In the genomic region with DNA sequence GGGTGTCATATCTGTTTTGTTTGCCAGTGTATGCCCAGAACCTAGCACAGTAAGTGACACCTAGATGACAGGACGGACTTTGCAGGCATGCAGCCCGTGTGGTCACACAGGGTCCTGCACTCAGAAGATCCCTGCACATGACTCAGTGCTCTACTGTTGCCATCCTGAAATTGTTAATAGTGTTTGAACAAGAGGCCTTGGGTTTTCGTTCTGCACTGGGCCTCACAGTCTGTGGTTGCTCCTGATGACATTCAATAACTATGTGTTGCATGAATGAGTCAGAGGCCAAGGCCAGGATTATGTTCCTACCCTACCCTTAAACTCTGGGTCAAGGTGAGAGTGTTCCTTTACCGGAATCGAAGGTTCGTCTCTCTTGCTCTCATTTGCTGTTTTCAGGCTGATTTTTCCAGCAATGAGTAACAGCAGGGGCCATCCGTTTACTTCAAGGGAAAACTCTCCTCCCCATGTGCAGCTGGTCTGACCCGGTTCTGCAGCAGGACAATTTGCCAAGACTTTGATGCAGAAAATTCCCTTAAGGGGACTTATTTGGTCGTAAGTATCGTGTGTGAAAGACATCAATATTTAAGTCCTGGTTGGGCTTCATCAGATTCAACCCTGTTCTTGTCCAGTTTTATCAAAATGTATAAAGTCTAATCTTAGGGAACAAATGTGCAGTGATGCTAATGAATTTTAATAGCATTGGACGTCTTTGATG, we compare ENCODE assay signal across 1 cellular context.
TF ChIP-seq lines count a peak whose summit lies in the region.

No MANE protein-coding gene starts in this region.

TF ChIP-seq in HepG2, 621 proteins besides CTCF, POLR2A, EP300 and RAD21 (continues in another document):
- TF ChIP-seq, protein P1, sequence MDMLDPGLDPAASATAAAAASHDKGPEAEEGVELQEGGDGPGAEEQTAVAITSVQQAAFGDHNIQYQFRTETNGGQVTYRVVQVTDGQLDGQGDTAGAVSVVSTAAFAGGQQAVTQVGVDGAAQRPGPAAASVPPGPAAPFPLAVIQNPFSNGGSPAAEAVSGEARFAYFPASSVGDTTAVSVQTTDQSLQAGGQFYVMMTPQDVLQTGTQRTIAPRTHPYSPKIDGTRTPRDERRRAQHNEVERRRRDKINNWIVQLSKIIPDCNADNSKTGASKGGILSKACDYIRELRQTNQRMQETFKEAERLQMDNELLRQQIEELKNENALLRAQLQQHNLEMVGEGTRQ (IDR thresholded peaks at IDR 0.05; ENCODE audit: low read depth, low read length) = peak; percentile 76
- TF ChIP-seq, protein P1 (CRISPR knock-in tag; IDR thresholded peaks at IDR 0.05; ENCODE audit: borderline replicate concordance) = peak; percentile 65; the same call in 1 of the 2 replicates
- TF ChIP-seq, protein P2, sequence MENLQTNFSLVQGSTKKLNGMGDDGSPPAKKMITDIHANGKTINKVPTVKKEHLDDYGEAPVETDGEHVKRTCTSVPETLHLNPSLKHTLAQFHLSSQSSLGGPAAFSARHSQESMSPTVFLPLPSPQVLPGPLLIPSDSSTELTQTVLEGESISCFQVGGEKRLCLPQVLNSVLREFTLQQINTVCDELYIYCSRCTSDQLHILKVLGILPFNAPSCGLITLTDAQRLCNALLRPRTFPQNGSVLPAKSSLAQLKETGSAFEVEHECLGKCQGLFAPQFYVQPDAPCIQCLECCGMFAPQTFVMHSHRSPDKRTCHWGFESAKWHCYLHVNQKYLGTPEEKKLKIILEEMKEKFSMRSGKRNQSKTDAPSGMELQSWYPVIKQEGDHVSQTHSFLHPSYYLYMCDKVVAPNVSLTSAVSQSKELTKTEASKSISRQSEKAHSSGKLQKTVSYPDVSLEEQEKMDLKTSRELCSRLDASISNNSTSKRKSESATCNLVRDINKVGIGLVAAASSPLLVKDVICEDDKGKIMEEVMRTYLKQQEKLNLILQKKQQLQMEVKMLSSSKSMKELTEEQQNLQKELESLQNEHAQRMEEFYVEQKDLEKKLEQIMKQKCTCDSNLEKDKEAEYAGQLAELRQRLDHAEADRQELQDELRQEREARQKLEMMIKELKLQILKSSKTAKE (CRISPR knock-in tag; IDR thresholded peaks at IDR 0.05; ENCODE audit: borderline replicate concordance) = peak; percentile 95
- TF ChIP-seq ZNF326 (CRISPR knock-in tag; IDR thresholded peaks at IDR 0.05; ENCODE audit: borderline replicate concordance) (no peak), ZNF17 (CRISPR knock-in tag; IDR thresholded peaks at IDR 0.05) (no peak), RCOR2 (CRISPR knock-in tag; IDR thresholded peaks at IDR 0.05) (peak; percentile 98), ZNF557 (CRISPR knock-in tag; IDR thresholded peaks at IDR 0.05) (peak; percentile 79; the same call in 1 of the 2 replicates), AKAP8 (CRISPR knock-in tag; IDR thresholded peaks at IDR 0.05) (peak; percentile 87), ZSCAN9 (CRISPR knock-in tag; IDR thresholded peaks at IDR 0.05; ENCODE audit: borderline replicate concordance) (peak; percentile 93), ZNF709 (CRISPR knock-in tag; IDR thresholded peaks at IDR 0.05) (peak; percentile 58; the same call in 1 of the 2 replicates), NFE2L2 (IDR thresholded peaks at IDR 0.05; ENCODE audit: low read length) (peak; percentile 45; the same call in 1 of the 2 replicates), MED1 (CRISPR knock-in tag; IDR thresholded peaks at IDR 0.05) (peak; percentile 99), FOXJ3 (CRISPR knock-in tag; IDR thresholded peaks at IDR 0.05; ENCODE audit: borderline replicate concordance) (peak; percentile 95), ZNF251 (CRISPR knock-in tag; IDR thresholded peaks at IDR 0.05) (no peak), FOSL2 (CRISPR knock-in tag; IDR thresholded peaks at IDR 0.05) (peak; percentile 100), TSC22D2 (CRISPR knock-in tag; IDR thresholded peaks at IDR 0.05; ENCODE audit: borderline replicate concordance) (peak; percentile 55; the same call in 1 of the 2 replicates), RBAK (CRISPR knock-in tag; IDR thresholded peaks at IDR 0.05) (no peak), SNAPC2 (CRISPR knock-in tag; IDR thresholded peaks at IDR 0.05) (peak; percentile 87; the same call in 1 of the 2 replicates), MXD4 (CRISPR knock-in tag; IDR thresholded peaks at IDR 0.05) (peak; percentile 68), KAT7 (CRISPR knock-in tag; IDR thresholded peaks at IDR 0.05; ENCODE audit: borderline replicate concordance) (peak; percentile 94), ZNF34 (CRISPR knock-in tag; IDR thresholded peaks at IDR 0.05; ENCODE audit: borderline replicate concordance) (0 out of 2 replicates have a peak, but pooled peaks have one; percentile 82), ZFP82 (CRISPR knock-in tag; IDR thresholded peaks at IDR 0.05; ENCODE audit: borderline replicate concordance) (no peak)
- TF ChIP-seq, protein P3, sequence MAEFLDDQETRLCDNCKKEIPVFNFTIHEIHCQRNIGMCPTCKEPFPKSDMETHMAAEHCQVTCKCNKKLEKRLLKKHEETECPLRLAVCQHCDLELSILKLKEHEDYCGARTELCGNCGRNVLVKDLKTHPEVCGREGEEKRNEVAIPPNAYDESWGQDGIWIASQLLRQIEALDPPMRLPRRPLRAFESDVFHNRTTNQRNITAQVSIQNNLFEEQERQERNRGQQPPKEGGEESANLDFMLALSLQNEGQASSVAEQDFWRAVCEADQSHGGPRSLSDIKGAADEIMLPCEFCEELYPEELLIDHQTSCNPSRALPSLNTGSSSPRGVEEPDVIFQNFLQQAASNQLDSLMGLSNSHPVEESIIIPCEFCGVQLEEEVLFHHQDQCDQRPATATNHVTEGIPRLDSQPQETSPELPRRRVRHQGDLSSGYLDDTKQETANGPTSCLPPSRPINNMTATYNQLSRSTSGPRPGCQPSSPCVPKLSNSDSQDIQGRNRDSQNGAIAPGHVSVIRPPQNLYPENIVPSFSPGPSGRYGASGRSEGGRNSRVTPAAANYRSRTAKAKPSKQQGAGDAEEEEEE (CRISPR knock-in tag; IDR thresholded peaks at IDR 0.05; ENCODE audit: borderline replicate concordance) = no peak; the same call in 1 of the 2 replicates
- TF ChIP-seq, protein P4, sequence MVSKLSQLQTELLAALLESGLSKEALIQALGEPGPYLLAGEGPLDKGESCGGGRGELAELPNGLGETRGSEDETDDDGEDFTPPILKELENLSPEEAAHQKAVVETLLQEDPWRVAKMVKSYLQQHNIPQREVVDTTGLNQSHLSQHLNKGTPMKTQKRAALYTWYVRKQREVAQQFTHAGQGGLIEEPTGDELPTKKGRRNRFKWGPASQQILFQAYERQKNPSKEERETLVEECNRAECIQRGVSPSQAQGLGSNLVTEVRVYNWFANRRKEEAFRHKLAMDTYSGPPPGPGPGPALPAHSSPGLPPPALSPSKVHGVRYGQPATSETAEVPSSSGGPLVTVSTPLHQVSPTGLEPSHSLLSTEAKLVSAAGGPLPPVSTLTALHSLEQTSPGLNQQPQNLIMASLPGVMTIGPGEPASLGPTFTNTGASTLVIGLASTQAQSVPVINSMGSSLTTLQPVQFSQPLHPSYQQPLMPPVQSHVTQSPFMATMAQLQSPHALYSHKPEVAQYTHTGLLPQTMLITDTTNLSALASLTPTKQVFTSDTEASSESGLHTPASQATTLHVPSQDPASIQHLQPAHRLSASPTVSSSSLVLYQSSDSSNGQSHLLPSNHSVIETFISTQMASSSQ (IDR thresholded peaks at IDR 0.05; ENCODE audit: low read depth) = peak; percentile 88
- TF ChIP-seq, protein P4 (CRISPR knock-in tag; IDR thresholded peaks at IDR 0.05; ENCODE audit: borderline replicate concordance) = peak; percentile 98
- TF ChIP-seq, protein P5, sequence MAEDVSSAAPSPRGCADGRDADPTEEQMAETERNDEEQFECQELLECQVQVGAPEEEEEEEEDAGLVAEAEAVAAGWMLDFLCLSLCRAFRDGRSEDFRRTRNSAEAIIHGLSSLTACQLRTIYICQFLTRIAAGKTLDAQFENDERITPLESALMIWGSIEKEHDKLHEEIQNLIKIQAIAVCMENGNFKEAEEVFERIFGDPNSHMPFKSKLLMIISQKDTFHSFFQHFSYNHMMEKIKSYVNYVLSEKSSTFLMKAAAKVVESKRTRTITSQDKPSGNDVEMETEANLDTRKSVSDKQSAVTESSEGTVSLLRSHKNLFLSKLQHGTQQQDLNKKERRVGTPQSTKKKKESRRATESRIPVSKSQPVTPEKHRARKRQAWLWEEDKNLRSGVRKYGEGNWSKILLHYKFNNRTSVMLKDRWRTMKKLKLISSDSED (CRISPR knock-in tag; IDR thresholded peaks at IDR 0.05) = no peak
- TF ChIP-seq, protein P6, sequence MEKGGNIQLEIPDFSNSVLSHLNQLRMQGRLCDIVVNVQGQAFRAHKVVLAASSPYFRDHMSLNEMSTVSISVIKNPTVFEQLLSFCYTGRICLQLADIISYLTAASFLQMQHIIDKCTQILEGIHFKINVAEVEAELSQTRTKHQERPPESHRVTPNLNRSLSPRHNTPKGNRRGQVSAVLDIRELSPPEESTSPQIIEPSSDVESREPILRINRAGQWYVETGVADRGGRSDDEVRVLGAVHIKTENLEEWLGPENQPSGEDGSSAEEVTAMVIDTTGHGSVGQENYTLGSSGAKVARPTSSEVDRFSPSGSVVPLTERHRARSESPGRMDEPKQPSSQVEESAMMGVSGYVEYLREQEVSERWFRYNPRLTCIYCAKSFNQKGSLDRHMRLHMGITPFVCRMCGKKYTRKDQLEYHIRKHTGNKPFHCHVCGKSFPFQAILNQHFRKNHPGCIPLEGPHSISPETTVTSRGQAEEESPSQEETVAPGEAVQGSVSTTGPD (CRISPR knock-in tag; IDR thresholded peaks at IDR 0.05) = no peak
- TF ChIP-seq, protein P7, sequence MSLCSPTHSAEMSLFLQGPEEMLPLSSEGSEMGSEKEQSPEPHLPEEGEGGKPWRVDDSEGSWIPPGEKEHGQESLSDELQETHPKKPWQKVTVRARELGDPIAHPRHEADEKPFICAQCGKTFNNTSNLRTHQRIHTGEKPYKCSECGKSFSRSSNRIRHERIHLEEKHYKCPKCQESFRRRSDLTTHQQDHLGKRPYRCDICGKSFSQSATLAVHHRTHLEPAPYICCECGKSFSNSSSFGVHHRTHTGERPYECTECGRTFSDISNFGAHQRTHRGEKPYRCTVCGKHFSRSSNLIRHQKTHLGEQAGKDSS (CRISPR knock-in tag; IDR thresholded peaks at IDR 0.05; ENCODE audit: borderline replicate concordance, low read depth) = peak; percentile 98
- TF ChIP-seq, protein P8, sequence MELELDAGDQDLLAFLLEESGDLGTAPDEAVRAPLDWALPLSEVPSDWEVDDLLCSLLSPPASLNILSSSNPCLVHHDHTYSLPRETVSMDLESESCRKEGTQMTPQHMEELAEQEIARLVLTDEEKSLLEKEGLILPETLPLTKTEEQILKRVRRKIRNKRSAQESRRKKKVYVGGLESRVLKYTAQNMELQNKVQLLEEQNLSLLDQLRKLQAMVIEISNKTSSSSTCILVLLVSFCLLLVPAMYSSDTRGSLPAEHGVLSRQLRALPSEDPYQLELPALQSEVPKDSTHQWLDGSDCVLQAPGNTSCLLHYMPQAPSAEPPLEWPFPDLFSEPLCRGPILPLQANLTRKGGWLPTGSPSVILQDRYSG (CRISPR knock-in tag; IDR thresholded peaks at IDR 0.05) = no peak
- TF ChIP-seq, protein P9, sequence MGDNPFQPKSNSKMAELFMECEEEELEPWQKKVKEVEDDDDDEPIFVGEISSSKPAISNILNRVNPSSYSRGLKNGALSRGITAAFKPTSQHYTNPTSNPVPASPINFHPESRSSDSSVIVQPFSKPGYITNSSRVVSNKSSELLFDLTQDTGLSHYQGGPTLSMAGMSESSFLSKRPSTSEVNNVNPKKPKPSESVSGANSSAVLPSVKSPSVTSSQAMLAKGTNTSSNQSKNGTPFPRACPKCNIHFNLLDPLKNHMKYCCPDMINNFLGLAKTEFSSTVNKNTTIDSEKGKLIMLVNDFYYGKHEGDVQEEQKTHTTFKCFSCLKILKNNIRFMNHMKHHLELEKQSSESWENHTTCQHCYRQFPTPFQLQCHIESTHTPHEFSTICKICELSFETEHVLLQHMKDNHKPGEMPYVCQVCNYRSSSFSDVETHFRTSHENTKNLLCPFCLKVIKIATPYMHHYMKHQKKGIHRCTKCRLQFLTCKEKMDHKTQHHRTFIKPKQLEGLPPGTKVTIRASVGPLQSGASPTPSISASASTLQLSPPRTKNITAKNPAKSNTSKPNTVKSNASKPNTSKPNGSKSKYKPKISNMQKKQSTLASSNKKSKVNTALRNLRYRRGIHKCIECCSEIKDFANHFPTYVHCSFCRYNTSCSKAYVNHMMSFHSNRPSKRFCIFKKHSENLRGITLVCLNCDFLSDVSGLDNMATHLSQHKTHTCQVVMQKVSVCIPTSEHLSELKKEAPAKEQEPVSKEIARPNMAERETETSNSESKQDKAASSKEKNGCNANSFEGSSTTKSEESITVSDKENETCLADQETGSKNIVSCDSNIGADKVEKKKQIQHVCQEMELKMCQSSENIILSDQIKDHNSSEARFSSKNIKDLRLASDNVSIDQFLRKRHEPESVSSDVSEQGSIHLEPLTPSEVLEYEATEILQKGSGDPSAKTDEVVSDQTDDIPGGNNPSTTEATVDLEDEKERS (CRISPR knock-in tag; IDR thresholded peaks at IDR 0.05) = peak; percentile 96
